Comparison of ENCODE assay signal across 8 cellular contexts in the genomic region with DNA sequence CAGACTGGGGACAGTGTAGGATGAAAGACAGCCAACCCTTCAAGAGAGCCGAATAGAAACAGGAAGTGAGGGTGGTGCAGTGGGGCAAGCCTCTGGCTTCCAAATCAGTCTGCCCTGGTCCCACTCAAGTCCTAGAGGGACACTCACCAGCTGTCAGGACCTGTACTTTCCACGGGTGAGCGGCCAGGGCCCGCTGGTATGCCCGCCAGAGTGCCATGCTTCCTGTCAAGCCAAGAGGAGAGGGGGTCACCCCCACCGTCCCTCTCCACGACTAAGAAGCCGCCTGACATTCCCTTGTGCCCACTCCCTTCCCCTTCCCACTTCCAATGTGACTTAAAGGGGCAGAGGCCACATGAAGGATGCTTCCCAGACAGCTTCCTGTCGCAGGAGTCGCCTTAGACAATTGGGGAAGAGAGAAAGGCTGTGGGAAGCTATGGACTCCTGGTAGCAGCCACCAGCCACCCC. TPM values are rescaled to one million over a fixed set of nuclear protein-coding genes. Genes with fewer than 3 reads are reported as not detected.
A peak's percentile ranks its signal among the peaks of the same experiment; 100 is the strongest.
DNase-seq lines count a peak whose midpoint lies in the region; ATAC-seq and TF ChIP-seq lines count a peak whose summit lies in the region.

No MANE protein-coding gene starts in this region.

- H3K27ac Mint-ChIP-seq in activated T-cell treated with anti-CD3 and anti-CD28 coated beads, Interleukin-2, amount 50 U/mL, for 24 hours, result peak overlapping the region; percentile 92

- H3K9me3 ChIP-seq in HUES64 (ENCODE audit: insufficient read depth, low read depth, low read length), result no peaks in the 10 kb centered on the region
- H3K9me3 ChIP-seq in heart right ventricle, result no peaks in the 10 kb centered on the region
- H3K9me3 ChIP-seq in gastrocnemius medialis, result no peaks in the 10 kb centered on the region

- H3K36me3 ChIP-seq in HUES64 (ENCODE audit: insufficient read depth, low read length) (peaks cover 20% of the 10 kb centered on the region), heart right ventricle (peaks cover 0 to 31% (median 16%) of the 10 kb centered on the region in 9 donors), gastrocnemius medialis (peaks cover 0 to 17% of the 10 kb centered on the region in 2 donors)

- no peaks in the 10 kb centered on the region for H3K9me3 Mint-ChIP-seq in activated T-cell treated with anti-CD3 and anti-CD28 coated beads, Interleukin-2, amount 50 U/mL, for 24 hours

- DNase-seq in EH (ENCODE audit: low read depth) (peak; percentile 25), heart right ventricle (no peak), gastrocnemius medialis (peak in 1 of 2 donors; percentile 73), superior temporal gyrus (ENCODE audit: extremely low spot score) (no peak), NCI-H2196 treated with DMSO at 0.1 percent for 48 hours (lab: John Stamatoyannopoulos, UW; ENCODE audit: unreplicated experiment) (no peak)
- peak; percentile 52 for DNase-seq in activated T-cell treated with anti-CD3 and anti-CD28 coated beads, Interleukin-2, amount 50 U/mL, for 24 hours

- H3K4me1 ChIP-seq in HUES64 (ENCODE audit: insufficient read depth, low read length) (peaks cover 13% of the 10 kb centered on the region; the same call in 1 of the 2 replicates), heart right ventricle (peaks cover 6 to 41% (median 30%) of the 10 kb centered on the region in 9 donors), gastrocnemius medialis (peaks cover 39 to 44% of the 10 kb centered on the region in 2 donors)

- peak overlapping the region; percentile 89 for H3K4me3 Mint-ChIP-seq in activated T-cell treated with anti-CD3 and anti-CD28 coated beads, Interleukin-2, amount 50 U/mL, for 24 hours

- TF ChIP-seq POLR2A in gastrocnemius medialis (IDR thresholded peaks at IDR 0.05), result no peak

- intact Hi-C loops in heart right ventricle (cut with DNase I), result loop anchor here in 5 of 10 donors (2.0 to 5.0 kb wide), 3 partner anchors 34 to 50 kb away; partner anchors contain the start of genes GTF3C2 (in 4 of the 5), EIF2B4 (in 2 of the 5) and SNX17 (in 2 of the 5)
- intact Hi-C loops in gastrocnemius medialis (cut with DNase I; ENCODE audit: low total_unique reads), result loop anchor here (1.0 to 2.0 kb wide), 2 partner anchors 48 to 58 kb away; partner anchors contain the start of genes EIF2B4, SNX17 and ZNF513

- TF ChIP-seq CTCF in heart right ventricle (IDR thresholded peaks at IDR 0.05) (no peak), gastrocnemius medialis (IDR thresholded peaks at IDR 0.05 in 4 of 5, conservative IDR thresholded peaks at IDR 0.05 in 1 of 5) (no peak)

- H3K27me3 Mint-ChIP-seq in activated T-cell treated with anti-CD3 and anti-CD28 coated beads, Interleukin-2, amount 50 U/mL, for 24 hours, result no peaks in the 10 kb centered on the region

- ATAC-seq in heart right ventricle, result peak; percentile 16 to 60 (median 38)
- ATAC-seq in gastrocnemius medialis, result peak; percentile 6 to 9
- ATAC-seq in GM21717 (IDR thresholded peaks at IDR 0.05; ENCODE audit: unreplicated experiment), result no peak

- H3K4me1 Mint-ChIP-seq in activated T-cell treated with anti-CD3 and anti-CD28 coated beads, Interleukin-2, amount 50 U/mL, for 24 hours (ENCODE audit: low read depth), result peaks cover 27% of the 10 kb centered on the region

- in situ Hi-C loops in gastrocnemius medialis (cut with MboI; ENCODE audit: low sequenced_read_pairs in 4 of 4), result no loop called here

- H3K27ac ChIP-seq in HUES64 (ENCODE audit: low read depth, low read length), result peak overlapping the region; percentile 88
- peak overlapping the region in 9 of 10 donors; percentile 78 to 98 (median 96) for H3K27ac ChIP-seq in heart right ventricle
- H3K27ac ChIP-seq in gastrocnemius medialis, result peak overlapping the region; percentile 95 to 100 (median 98)

- H3K27me3 ChIP-seq in HUES64 (ENCODE audit: insufficient read depth, low read length) (no peaks in the 10 kb centered on the region), heart right ventricle (no peaks in the 10 kb centered on the region), gastrocnemius medialis (no peaks in the 10 kb centered on the region)

- WGBS in HUES64, result 7% methylated on average over 10 of the region's 10 CpGs
- WGBS in heart right ventricle, 2 donors, result 4% methylated on average over 10 of the region's 10 CpGs

- H3K36me3 Mint-ChIP-seq in activated T-cell treated with anti-CD3 and anti-CD28 coated beads, Interleukin-2, amount 50 U/mL, for 24 hours (ENCODE audit: low read depth), result peaks cover 79% of the 10 kb centered on the region

- peak overlapping the region; percentile 99 for H3K9ac ChIP-seq in HUES64 (ENCODE audit: low read depth, low read length)

- H3K4me3 ChIP-seq in HUES64 (ENCODE audit: low read length) (peak overlapping the region; percentile 85), heart right ventricle (peak overlapping the region; percentile 29 to 87 (median 76)), gastrocnemius medialis (peak overlapping the region; percentile 80 to 89 (median 82))

RNA-seq across cellular contexts. Expression of gene MPV17, which starts 0.6 kb away (rescaled TPM):
- polyA plus RNA-seq in HUES64 (2013, experiment 1 of 2), result 47.6 TPM
- polyA plus RNA-seq in HUES64 (2013, experiment 2 of 2), result 61.4 TPM
- 10 to 100 TPM; 40.8 to 84.9 (median 66.6) TPM for total RNA-seq in heart right ventricle
- 100 to 1,000 TPM in 1 of 2 donors, 10 to 100 TPM in 1; 93.9 to 220 TPM for polyA plus RNA-seq in heart right ventricle
- 10 to 100 TPM in 3 of 4 donors, 1 to 10 TPM in 1; 9.9 to 16.0 (median 11.5) TPM for total RNA-seq in gastrocnemius medialis

RNA-seq across cellular contexts. Expression of gene UCN, which starts 14.1 kb away (rescaled TPM):
- polyA plus RNA-seq in HUES64 (2013, experiment 1 of 2), result not detected
- polyA plus RNA-seq in HUES64 (2013, experiment 2 of 2), result 0.57 TPM
- total RNA-seq in heart right ventricle, result 1 to 10 TPM in 5 of 10 donors, under 1 TPM in 4, not detected in 1; 0.51 to 2.0 (median 1.1) TPM
- 1 to 10 TPM; 3.3 to 4.1 TPM for polyA plus RNA-seq in heart right ventricle
- total RNA-seq in gastrocnemius medialis, result not detected

RNA-seq across cellular contexts. Expression of gene GTF3C2, which starts 34.2 kb away (rescaled TPM):
- 99.3 TPM for polyA plus RNA-seq in HUES64 (2013, experiment 1 of 2)
- 90.5 TPM for polyA plus RNA-seq in HUES64 (2013, experiment 2 of 2)
- total RNA-seq in heart right ventricle (10 to 100 TPM; 21.8 to 30.3 (median 23.6) TPM), gastrocnemius medialis (10 to 100 TPM; 25.3 to 45.6 (median 40.5) TPM)
- 10 to 100 TPM; 17.6 to 29.8 TPM for polyA plus RNA-seq in heart right ventricle

RNA-seq across cellular contexts. Expression of gene TRIM54, which starts 40.1 kb away (rescaled TPM):
- polyA plus RNA-seq in HUES64 (2013, experiment 1 of 2), result 1.3 TPM
- 0.95 TPM for polyA plus RNA-seq in HUES64 (2013, experiment 2 of 2)
- total RNA-seq in heart right ventricle, result 100 to 1,000 TPM; 204 to 303 (median 249) TPM
- 100 to 1,000 TPM; 131 to 568 TPM for polyA plus RNA-seq in heart right ventricle
- 100 to 1,000 TPM; 219 to 554 (median 427) TPM for total RNA-seq in gastrocnemius medialis

RNA-seq across cellular contexts. Expression of gene DNAJC5G, which starts 47.1 kb away (rescaled TPM):
- polyA plus RNA-seq in HUES64 (2013, experiment 1 of 2), result 0.20 TPM
- polyA plus RNA-seq in HUES64 (2013, experiment 2 of 2), result not detected
- total RNA-seq in heart right ventricle (1 to 10 TPM in 9 of 10 donors, under 1 TPM in 1; 0.94 to 6.0 (median 1.6) TPM), gastrocnemius medialis (not detected)
- 1 to 10 TPM in 1 of 2 donors, under 1 TPM in 1; 0.19 to 3.7 TPM for polyA plus RNA-seq in heart right ventricle

Comparison
In these comparisons a context has a peak if more than half of its experiments do, and no peak if none do; other contexts are left out.
1. DNase-seq: peak in EH (single experiment) and activated T-cell treated with anti-CD3 and anti-CD28 coated beads, Interleukin-2, amount 50 U/mL, for 24 hours (single experiment); none in heart right ventricle (0 of 2), superior temporal gyrus (single experiment) and NCI-H2196 treated with DMSO at 0.1 percent for 48 hours (single experiment).
2. Peak in every context shown above with its lines, with median percentiles within 50 percentile points of each other: H3K27ac ChIP-seq and H3K4me3 ChIP-seq.